ENCODE assay signal across 10 cellular contexts in genomic region chr5:142821733-142822487, GRCh38. TPM values are rescaled to one million over a fixed set of nuclear protein-coding genes. Genes with fewer than 3 reads are reported as not detected.
DNase-seq lines count a peak whose midpoint lies in the region; ATAC-seq, FAIRE-seq and TF ChIP-seq lines count a peak whose summit lies in the region.
"Had no signal": no experiment of that assay in that cellular context is flagged by ENCODE, and none has a peak within 500 bp of the region (broad histone marks: within the 10 kb centered on the region; RNA-seq: fewer than 3 reads in every experiment).

No MANE protein-coding gene starts in this region.

- H3K4me3 ChIP-seq in BJ (ENCODE audit: low read depth, low read length) (no peak overlapping the region), astrocyte (ENCODE audit: insufficient read depth, low read depth, low read length) (no peak overlapping the region), SJCRH30 (no peak overlapping the region)

- TF ChIP-seq CTCF in BJ (IDR thresholded peaks at IDR 0.05; ENCODE audit: insufficient read depth, low read depth, low read length) (no peak), astrocyte (IDR thresholded peaks at IDR 0.05; ENCODE audit: insufficient read depth, low read depth, low read length) (no peak), osteocyte (IDR thresholded peaks at IDR 0.05) (no peak)

- H3K27me3 Mint-ChIP-seq in astrocyte (ENCODE audit: low read depth, unreplicated experiment): no peaks in the 10 kb centered on the region
- H3K27me3 Mint-ChIP-seq in osteocyte (ENCODE audit: unreplicated experiment): no peaks in the 10 kb centered on the region

- H4K20me1 ChIP-seq in astrocyte (ENCODE audit: insufficient read depth, low read length): no peaks in the 10 kb centered on the region

- H3K9me3 Mint-ChIP-seq in astrocyte (ENCODE audit: unreplicated experiment) (no peaks in the 10 kb centered on the region), osteocyte (ENCODE audit: unreplicated experiment) (no peaks in the 10 kb centered on the region)

- H3K79me2 ChIP-seq in astrocyte (ENCODE audit: insufficient read depth, low read length): no peaks in the 10 kb centered on the region

- H3K4me3 Mint-ChIP-seq in astrocyte (ENCODE audit: unreplicated experiment) (no peak overlapping the region), osteocyte (ENCODE audit: unreplicated experiment) (no peak overlapping the region)

- POLR2A ChIA-PET in BJ (lab: Charles Lee): no interaction called here

- no peak overlapping the region for H3K9ac ChIP-seq in astrocyte (ENCODE audit: low read length)

- DNase-seq in BJ (ENCODE audit: low read depth) (peak; percentile 59), HS-27A (ENCODE audit: low read depth) (peak; percentile 66), astrocyte (ENCODE audit: low read depth) (peak; percentile 94), osteocyte (ENCODE audit: extremely low spot score, unreplicated experiment) (no peak), GM12892 (ENCODE audit: insufficient read length) (no peak), SJCRH30 (no peak), NK-92 (lab: John Stamatoyannopoulos, UW; ENCODE audit: unreplicated experiment) (no peak)

- H3K27ac ChIP-seq in astrocyte (ENCODE audit: low read depth, low read length): peak overlapping the region; percentile 42
- no peak overlapping the region for H3K27ac ChIP-seq in SJCRH30

- peak; percentile 79 for ATAC-seq in GM21381 (IDR thresholded peaks at IDR 0.05; ENCODE audit: unreplicated experiment)

- H3K9me3 ChIP-seq in astrocyte (ENCODE audit: insufficient read depth, low read depth, low read length): no peaks in the 10 kb centered on the region
- H3K9me3 ChIP-seq in SJCRH30 (replicated peaks): peaks cover 2% of the 10 kb centered on the region; the same call in 1 of the 2 replicates

- no peak for TF ChIP-seq POLR2A in GM12892 (IDR thresholded peaks at IDR 0.05; ENCODE audit: low read depth, low read length)

- no peak overlapping the region for H3K27ac Mint-ChIP-seq in astrocyte (ENCODE audit: unreplicated experiment)
- H3K27ac Mint-ChIP-seq in osteocyte (ENCODE audit: unreplicated experiment): peak overlapping the region; percentile 8

- peaks cover 38% of the 10 kb centered on the region for H3K4me1 ChIP-seq in astrocyte (ENCODE audit: insufficient read depth, low read length)
- peaks cover 9% of the 10 kb centered on the region for H3K4me1 ChIP-seq in SJCRH30

- H3K36me3 ChIP-seq in BJ (ENCODE audit: control insufficient read depth, insufficient read depth, low read length) (no peaks in the 10 kb centered on the region), astrocyte (ENCODE audit: insufficient read depth, low read length) (no peaks in the 10 kb centered on the region), SJCRH30 (no peaks in the 10 kb centered on the region)

- FAIRE-seq in astrocyte (lab: Jason Lieb, UNC) (peak; percentile 100), GM12892 (lab: Jason Lieb, UNC) (no peak)
- FAIRE-seq: frontal cortex, H1 had no signal

- H3K27me3 ChIP-seq in BJ (ENCODE audit: control insufficient read depth, insufficient read depth, low read length) (no peaks in the 10 kb centered on the region), astrocyte (ENCODE audit: insufficient read depth, low read length) (no peaks in the 10 kb centered on the region), SJCRH30 (no peaks in the 10 kb centered on the region)

- no peak overlapping the region for H2AFZ ChIP-seq in astrocyte (ENCODE audit: low read depth, low read length)

- CTCF ChIA-PET in BJ (lab: Yijun Ruan, JAX): interaction anchor here (0.9 to 2.5 kb wide), 3 partner anchors 26 to 109 kb away, joined by 3 to 8 read pairs (median 3); no protein-coding TSS in a partner anchor

- H3K36me3 Mint-ChIP-seq in astrocyte (ENCODE audit: low read depth, unreplicated experiment) (no peaks in the 10 kb centered on the region), osteocyte (ENCODE audit: unreplicated experiment) (no peaks in the 10 kb centered on the region)

- peaks cover 36% of the 10 kb centered on the region for H3K4me1 Mint-ChIP-seq in astrocyte (ENCODE audit: low read depth, unreplicated experiment)
- H3K4me1 Mint-ChIP-seq in osteocyte (ENCODE audit: unreplicated experiment): peaks cover 72% of the 10 kb centered on the region

- peak overlapping the region; percentile 70 for H3K4me2 ChIP-seq in astrocyte (ENCODE audit: low read length)

RNA-seq across cellular contexts. Expression of gene ARHGAP26, which starts 51.7 kb away (rescaled TPM):
- 4.8 TPM in 2 replicates for polyA plus RNA-seq in BJ (2011; rRNA removed)
- 22.8 and 26.4 TPM in 2 replicates for polyA minus RNA-seq in BJ (2011; rRNA and poly(A)+ RNA removed)
- 4.7 and 5.6 TPM in 2 replicates for total RNA-seq in astrocyte
- total RNA-seq in osteocyte: 14.1 and 15.1 TPM in 2 replicates
- polyA plus RNA-seq in GM12892 (2012; ENCODE audit: missing spikeins): 25.5 TPM
- 16.9 and 18.8 TPM in 2 replicates for total RNA-seq in SJCRH30 (2014; rRNA removed; shearing (Covaris generic))

Comparison
In these comparisons a context has a peak if more than half of its experiments do, and no peak if none do; other contexts are left out.
1. DNase-seq: peak in BJ (single experiment), HS-27A (single experiment) and astrocyte (single experiment); none in osteocyte (single experiment), GM12892 (single experiment), SJCRH30 (0 of 2) and NK-92 (single experiment).